Comparison of ENCODE assay signal across 1 cellular context in genomic region chr19:10694706-10695105, GRCh38.
TF ChIP-seq lines count a peak whose summit lies in the region.

No MANE protein-coding gene starts in this region.

TF ChIP-seq in WTC11, 78 proteins besides CTCF, POLR2A, EP300 and RAD21 (continued from another document):
- TF ChIP-seq ZNF425 (CRISPR knock-in tag; conservative IDR thresholded peaks at IDR 0.05) (no peak), ZNF671 (CRISPR knock-in tag; IDR thresholded peaks at IDR 0.05) (no peak)
